ENCODE assay signal across 34 cellular contexts in genomic region chr7:139427029-139427420, GRCh38. TPM values are rescaled to one million over a fixed set of nuclear protein-coding genes. Genes with fewer than 3 reads are reported as not detected.
DNase-seq lines count a peak whose midpoint lies in the region; ATAC-seq, FAIRE-seq and TF ChIP-seq lines count a peak whose summit lies in the region.
"Had no signal": no experiment of that assay in that cellular context is flagged by ENCODE, and none has a peak within 500 bp of the region (broad histone marks: within the 10 kb centered on the region; RNA-seq: fewer than 3 reads in every experiment).

No MANE protein-coding gene starts in this region.

- intact Hi-C loops in GM12878 (cut with micrococcal nuclease; ENCODE audit: unreplicated experiment), result no loop called here
- intact Hi-C loops in tibial artery (cut with DNase I; ENCODE audit: low total_unique reads), result no loop called here

- no peak for TF ChIP-seq RAD21 in GM12878 (IDR thresholded peaks at IDR 0.05; ENCODE audit: insufficient read depth, low read depth, low read length)

- TF ChIP-seq EP300 in GM12878 (IDR thresholded peaks at IDR 0.05; ENCODE audit: borderline replicate concordance in 1 of 2, control insufficient read depth in 1 of 2, low read depth in 2 of 2, low read length in 2 of 2), result no peak

- TF ChIP-seq POLR2A in GM12878 (IDR thresholded peaks at IDR 0.05; ENCODE audit: low read depth, low read length), result peak; percentile 40; the same call in 1 of the 2 replicates

- no peaks in the 10 kb centered on the region for H3K27me3 Mint-ChIP-seq in activated T-cell treated with anti-CD3 and anti-CD28 coated beads, Interleukin-2, amount 50 U/mL, for 24 hours
- H3K27me3 Mint-ChIP-seq: activated CD4-positive, alpha-beta memory T cell treated with anti-CD3 and anti-CD28 coated beads for 36 hours; CD8-positive, alpha-beta memory T cell; effector memory CD8-positive, alpha-beta T cell had no signal

- TF ChIP-seq CTCF in DND-41 (IDR thresholded peaks at IDR 0.05; ENCODE audit: borderline replicate concordance, extremely low read depth, low read length, poor library complexity, severe bottlenecking) (no peak), GM12878 (IDR thresholded peaks at IDR 0.05 in 2 of 3, conservative IDR thresholded peaks at IDR 0.05 in 1 of 3; ENCODE audit: control insufficient read depth in 2 of 3, extremely low read depth in 1 of 3, insufficient read depth in 1 of 3, low read depth in 3 of 3, low read length in 3 of 3) (no peak), neutrophil (IDR thresholded peaks at IDR 0.05) (no peak), tibial artery (IDR thresholded peaks at IDR 0.05) (no peak)

- peaks cover 39% of the 10 kb centered on the region for H3K36me3 ChIP-seq in DND-41 (ENCODE audit: insufficient read depth, low read length)
- H3K36me3 ChIP-seq in GM12878 (ENCODE audit: control insufficient read depth in 2 of 2, insufficient read depth in 2 of 2, low read length in 1 of 2), result peaks cover 0 to 1% of the 10 kb centered on the region in 2 experiments; a peak in 2 of 4 replicates
- peaks cover 4% of the 10 kb centered on the region for H3K36me3 ChIP-seq in neutrophil
- H3K36me3 ChIP-seq in tibial artery, result peaks cover 7 to 31% (median 15%) of the 10 kb centered on the region in 3 donors
- H3K36me3 ChIP-seq: breast epithelium had no signal

- H3K36me3 Mint-ChIP-seq in activated T-cell treated with anti-CD3 and anti-CD28 coated beads, Interleukin-2, amount 50 U/mL, for 24 hours (ENCODE audit: low read depth), result peaks cover 73% of the 10 kb centered on the region

- H3K27ac ChIP-seq in DND-41 (ENCODE audit: low read length), result no peak overlapping the region
- H3K27ac ChIP-seq in GM12878 (ENCODE audit: control insufficient read depth, insufficient read depth), result no peak overlapping the region
- H3K27ac ChIP-seq in neutrophil, result peak overlapping the region; percentile 10
- H3K27ac ChIP-seq in tibial artery, result peak overlapping the region in 1 of 2 donors; percentile 32
- H3K27ac ChIP-seq: A549, breast epithelium, lower lobe of right lung, sigmoid colon, transverse colon had no signal

- no peak overlapping the region for H3K4me3 ChIP-seq in DND-41 (ENCODE audit: low read depth in 1 of 2, low read length in 2 of 2)
- H3K4me3 ChIP-seq in GM12878, result no peak overlapping the region
- no peak overlapping the region for H3K4me3 ChIP-seq in neutrophil (ENCODE audit: low read depth in 1 of 2, low read length in 1 of 2)
- no peak overlapping the region for H3K4me3 ChIP-seq in tibial artery
- H3K4me3 ChIP-seq: A549, breast epithelium, heart left ventricle, lower lobe of right lung, sigmoid colon, transverse colon had no signal

- H3K4me2 ChIP-seq in DND-41 (ENCODE audit: insufficient read depth, low read length) (no peak overlapping the region), GM12878 (ENCODE audit: control insufficient read depth, insufficient read depth) (no peak overlapping the region)
- H3K4me2 ChIP-seq: A549 had no signal

- 92% methylated on average over 1 of the region's 1 CpG for WGBS in GM12878 (ENCODE audit: insufficient coverage, insufficient replicate concordance, low lambda C conversion rate, missing lambda C conversion rate)

- H3K4me1 Mint-ChIP-seq in activated T-cell treated with anti-CD3 and anti-CD28 coated beads, Interleukin-2, amount 50 U/mL, for 24 hours (ENCODE audit: low read depth), result no peaks in the 10 kb centered on the region
- H3K4me1 Mint-ChIP-seq: CD8-positive, alpha-beta memory T cell had no signal

- RAD21 ChIA-PET in GM12878 (lab: Charles Lee; ENCODE audit: unreplicated experiment), result no interaction called here

- H2AFZ ChIP-seq in DND-41 (ENCODE audit: low read depth, low read length) (no peak overlapping the region), GM12878 (ENCODE audit: control insufficient read depth, low read depth, low read length) (no peak overlapping the region)

- ATAC-seq in DND-41 (ENCODE audit: insufficient read depth, low read depth) (peak; percentile 17; the same call in 1 of the 3 replicates), GM12878 (no peak)
- ATAC-seq: effector memory CD8-positive, alpha-beta T cell; lower lobe of right lung had no signal

- H3K27ac Mint-ChIP-seq in activated T-cell treated with anti-CD3 and anti-CD28 coated beads, Interleukin-2, amount 50 U/mL, for 24 hours, result peak overlapping the region; percentile 32
- H3K27ac Mint-ChIP-seq: activated CD4-positive, alpha-beta memory T cell treated with anti-CD3 and anti-CD28 coated beads for 36 hours; effector memory CD8-positive, alpha-beta T cell had no signal

- no peak for FAIRE-seq in GM12878 (lab: Jason Lieb, UNC)
- FAIRE-seq: A549, colon, G401.6, GM19239, kidney had no signal

- H3K4me1 ChIP-seq in DND-41 (ENCODE audit: insufficient read depth, low read length) (no peaks in the 10 kb centered on the region), GM12878 (ENCODE audit: control insufficient read depth, insufficient read depth, low read length) (no peaks in the 10 kb centered on the region), neutrophil (ENCODE audit: control insufficient read depth in 1 of 2, insufficient read depth in 1 of 2, low read depth in 1 of 2, low read length in 1 of 2) (peaks cover 37 to 42% of the 10 kb centered on the region in 2 experiments), tibial artery (peaks cover 0 to 26% (median 21%) of the 10 kb centered on the region in 4 donors)
- H3K4me1 ChIP-seq: A549, lower lobe of right lung had no signal

- POLR2A ChIA-PET in GM12878 (lab: Charles Lee), result no interaction called here

- BruUV-seq in GM12878 (replicated peaks; lab: Mats Ljungman, UMichigan), result no TSS peak

- H3K79me2 ChIP-seq in DND-41 (ENCODE audit: insufficient read depth, low read length) (peaks cover 9% of the 10 kb centered on the region), GM12878 (ENCODE audit: control insufficient read depth, insufficient read depth, low read length) (no peaks in the 10 kb centered on the region)

- SMC1A ChIA-PET in GM12878 (lab: Charles Lee; ENCODE audit: uncharacterized antibody, unreplicated experiment), result interaction anchor here (0.8 kb wide), 1 partner anchor 9 kb away, joined by 3 read pairs; no protein-coding TSS in a partner anchor

- H3K4me3 Mint-ChIP-seq in activated T-cell treated with anti-CD3 and anti-CD28 coated beads, Interleukin-2, amount 50 U/mL, for 24 hours, result no peak overlapping the region
- H3K4me3 Mint-ChIP-seq: activated CD4-positive, alpha-beta memory T cell treated with anti-CD3 and anti-CD28 coated beads for 36 hours; CD8-positive, alpha-beta memory T cell; effector memory CD8-positive, alpha-beta T cell; neural crest cell had no signal

- H3K9me3 ChIP-seq in DND-41 (ENCODE audit: insufficient read depth, low read length, severe bottlenecking) (no peaks in the 10 kb centered on the region), GM12878 (replicated peaks; ENCODE audit: control insufficient read depth, insufficient read depth, low read length) (no peaks in the 10 kb centered on the region), neutrophil (no peaks in the 10 kb centered on the region), tibial artery (no peaks in the 10 kb centered on the region)
- H3K9me3 ChIP-seq: A549, breast epithelium, heart left ventricle, lower lobe of right lung, sigmoid colon, transverse colon had no signal

- peaks cover 3% of the 10 kb centered on the region; the same call in 1 of the 2 replicates for H4K20me1 ChIP-seq in DND-41 (ENCODE audit: insufficient read depth, low read length)
- H4K20me1 ChIP-seq in GM12878 (ENCODE audit: control insufficient read depth, insufficient read depth), result no peaks in the 10 kb centered on the region

- CTCF ChIA-PET in GM12878 (lab: Yijun Ruan, JAX), result interaction anchor here (4.5 kb wide), 1 partner anchor 7 kb away, joined by 28 read pairs; no protein-coding TSS in a partner anchor

- no peak for DNase-seq in activated T-cell treated with anti-CD3 and anti-CD28 coated beads, Interleukin-2, amount 50 U/mL, for 24 hours
- DNase-seq in activated T-cell treated with anti-CD3 and anti-CD28 coated beads for 4 hours (no peak), DND-41 (no peak), GM12878 (ENCODE audit: low read depth, low spot score) (no peak), dermis blood vessel endothelial cell (no peak), tibial artery (no peak)
- no peak for DNase-seq in activated CD4-positive, CD25-positive, alpha-beta regulatory T cell treated with anti-CD3 and anti-CD28 coated beads, Interleukin-2, amount 50 U/mL, for 72 hours
- DNase-seq: activated CD4-positive, alpha-beta memory T cell treated with anti-CD3 and anti-CD28 coated beads for 36 hours; amniotic stem cell; CD8-positive, alpha-beta memory T cell; DMS153; effector memory CD8-positive, alpha-beta T cell; H7; KBM-7; kidney; lower lobe of right lung; NCI-H2029 treated with DMSO at 0.1 percent for 48 hours; NCI-H526; sigmoid colon; stimulated activated CD4-positive, alpha-beta T cell treated with anti-CD3 and anti-CD28 coated beads, Interleukin-4, amount 100 ng/mL, for 4 hours; stimulated activated naive CD4-positive, alpha-beta T cell; T-helper 1 cell; transverse colon had no signal

- in situ Hi-C loops in GM12878 (cut with MboI), result no loop called here

- H3K9ac ChIP-seq in DND-41 (ENCODE audit: low read depth, low read length), result no peak overlapping the region
- H3K9ac ChIP-seq in GM12878 (ENCODE audit: control insufficient read depth, insufficient read depth, low read length), result no peak overlapping the region

- H3K9me3 Mint-ChIP-seq in activated T-cell treated with anti-CD3 and anti-CD28 coated beads, Interleukin-2, amount 50 U/mL, for 24 hours, result no peaks in the 10 kb centered on the region
- H3K9me3 Mint-ChIP-seq: activated CD4-positive, alpha-beta memory T cell treated with anti-CD3 and anti-CD28 coated beads for 36 hours; CD8-positive, alpha-beta memory T cell; effector memory CD8-positive, alpha-beta T cell; neural crest cell had no signal

- no peaks in the 10 kb centered on the region for H3K27me3 ChIP-seq in DND-41 (ENCODE audit: insufficient read depth, low read length, poor library complexity)
- no peaks in the 10 kb centered on the region for H3K27me3 ChIP-seq in GM12878 (replicated peaks in 1 of 2; ENCODE audit: control insufficient read depth in 2 of 2, insufficient read depth in 2 of 2, low read length in 1 of 2)
- no peaks in the 10 kb centered on the region for H3K27me3 ChIP-seq in neutrophil
- H3K27me3 ChIP-seq in tibial artery, result no peaks in the 10 kb centered on the region
- H3K27me3 ChIP-seq: breast epithelium, heart left ventricle, sigmoid colon, transverse colon had no signal

RNA-seq across cellular contexts. Expression of gene KLRG2, which starts 56.4 kb away (rescaled TPM):
- not detected in 2 replicates for total RNA-seq in GM12878 (2013; cell fraction: nucleolus; rRNA removed)
- total RNA-seq in GM12878 (2014; rRNA removed) (0.06 TPM in 1 of 2 replicates, not detected in the other), GM12878 (2014; rRNA removed; fragmentation: Illumina TruSeq; extraction: Trizol) (not detected in 2 replicates), GM12878 (2021) (not detected in 2 replicates), dermis blood vessel endothelial cell (0.09 and 0.34 TPM in 2 replicates)
- not detected for polyA plus RNA-seq in GM12878 (2011; ENCODE audit: low read depth)
- polyA plus RNA-seq in GM12878 (2011; rRNA removed) (not detected in 2 replicates), GM12878 (2014; fragmentation: Illumina TruSeq; extraction: Trizol) (not detected in 2 replicates), GM12878 (2014; fragmentation: Nextera tagmentation; extraction: Ambion mirVana) (not detected), GM12878 (2014; rRNA removed) (0.09 TPM in 1 of 2 replicates, not detected in the other), GM12878 (2016; fragmentation: Nextera tagmentation; extraction: Ambion mirVana) (not detected)
- polyA plus RNA-seq in GM12878 (2011; cell fraction: cytosol; rRNA removed), result not detected in 2 replicates
- polyA plus RNA-seq in GM12878 (2011; cell fraction: nucleus; rRNA removed), result not detected in 2 replicates
- not detected in 2 replicates for polyA plus RNA-seq in GM12878 (2012)
- polyA minus RNA-seq in GM12878 (2011; rRNA and poly(A)+ RNA removed), result not detected in 2 replicates
- polyA minus RNA-seq in GM12878 (2011; cell fraction: cytosol; rRNA and poly(A)+ RNA removed), result not detected in 2 replicates
- polyA minus RNA-seq in GM12878 (2011; cell fraction: nucleus; rRNA and poly(A)+ RNA removed), result not detected in 2 replicates
- total RNA-seq: fibroblast of villous mesenchyme, heart left ventricle, HT-29, neural crest cell, posterior vena cava, transverse colon had no signal
- polyA plus RNA-seq: CD8-positive, alpha-beta memory T cell; heart left ventricle had no signal
